In genomic region chr1:30895942-30896660, GRCh38 we compare ENCODE assay signal across 18 cellular contexts. TPM values are rescaled to one million over a fixed set of nuclear protein-coding genes. Genes with fewer than 3 reads are reported as not detected.
DNase-seq lines count a peak whose midpoint lies in the region; FAIRE-seq and TF ChIP-seq lines count a peak whose summit lies in the region.
"Had no signal": no experiment of that assay in that cellular context is flagged by ENCODE, and none has a peak within 500 bp of the region (broad histone marks: within the 10 kb centered on the region; RNA-seq: fewer than 3 reads in every experiment).

No MANE protein-coding gene starts in this region.

- DNase-seq in COLO829 (ENCODE audit: low spot score) (peak; percentile 49), NT2/D1 (ENCODE audit: low read depth, low spot score) (no peak), H1 (ENCODE audit: low read depth in 1 of 2, low spot score in 2 of 2) (no peak), neural progenitor cell (ENCODE audit: low spot score) (no peak), glomerular visceral epithelial cell (ENCODE audit: extremely low spot score) (no peak), D721Med (ENCODE audit: insufficient read length, low spot score) (no peak), GM19239 (ENCODE audit: insufficient read length, low spot score) (no peak), HFFc6 (no peak)
- DNase-seq: activated CD4-positive, alpha-beta T cell treated with anti-CD3 and anti-CD28 coated beads, Interleukin-2, amount 50 U/mL, for 1 hour; activated naive CD4-positive, alpha-beta T cell treated with anti-CD3 and anti-CD28 coated beads, Interleukin-2, amount 10 ng/mL, durations not matched to agents 7 days and 5 days; activated T-cell treated with anti-CD3 and anti-CD28 coated beads for 4 hours; COR-L47; effector CD4-positive, alpha-beta T cell; EL; naive B cell; NCI-H1092 treated with DMSO at 0.1 percent for 48 hours had no signal

- peak overlapping the region; percentile 20; the same call in 1 of the 2 replicates for H2AFZ ChIP-seq in H1 (ENCODE audit: low read length)
- H2AFZ ChIP-seq in neural progenitor cell (replicated peaks) = no peak overlapping the region

- no peaks in the 10 kb centered on the region for H3K9me3 ChIP-seq in NT2/D1 (ENCODE audit: insufficient read depth, low read length)
- no peaks in the 10 kb centered on the region for H3K9me3 ChIP-seq in H1 (ENCODE audit: insufficient read depth in 2 of 2, low read depth in 1 of 2, low read length in 1 of 2)
- no peaks in the 10 kb centered on the region for H3K9me3 ChIP-seq in neural progenitor cell (ENCODE audit: low read depth)
- H3K9me3 ChIP-seq: breast epithelium had no signal

- TF ChIP-seq CTCF in H1 (IDR thresholded peaks at IDR 0.05; ENCODE audit: control extremely low read depth in 1 of 3, insufficient read depth in 1 of 3, low read depth in 1 of 3, low read length in 3 of 3) = no peak
- no peak for TF ChIP-seq CTCF in neural progenitor cell (IDR thresholded peaks at IDR 0.05)
- no peak for TF ChIP-seq CTCF in D721Med (IDR thresholded peaks at IDR 0.05; ENCODE audit: insufficient read depth, missing control alignments)
- TF ChIP-seq CTCF in HFFc6 (IDR thresholded peaks at IDR 0.05) = no peak

- H3K4me1 Mint-ChIP-seq in neural progenitor cell (peaks cover 63% of the 10 kb centered on the region), HFFc6 (ENCODE audit: low read depth) (peaks cover 6% of the 10 kb centered on the region)
- H3K4me1 Mint-ChIP-seq: activated naive CD4-positive, alpha-beta T cell treated with anti-CD3 and anti-CD28 coated beads, Interleukin-2, amount 10 ng/mL, durations not matched to agents 7 days and 5 days had no signal

- H3K27ac Mint-ChIP-seq in neural progenitor cell (peak overlapping the region; percentile 47), HFFc6 (no peak overlapping the region)
- H3K27ac Mint-ChIP-seq: activated naive CD4-positive, alpha-beta T cell treated with anti-CD3 and anti-CD28 coated beads, Interleukin-2, amount 10 ng/mL, durations not matched to agents 7 days and 5 days; stimulated activated naive CD8-positive, alpha-beta T cell treated with anti-CD3 and anti-CD28 coated beads, Interleukin-15, Interleukin-2, amounts not matched to agents 100 ng/mL and 50 ng/mL, for 24 hours had no signal

- H3K36me3 ChIP-seq in NT2/D1 (ENCODE audit: insufficient read depth, insufficient read length, low read length) (no peaks in the 10 kb centered on the region), H1 (ENCODE audit: control insufficient read depth in 2 of 4, insufficient read depth in 4 of 4, low read length in 3 of 4) (no peaks in the 10 kb centered on the region), neural progenitor cell (no peaks in the 10 kb centered on the region)
- H3K36me3 ChIP-seq: breast epithelium had no signal

- no peak for TF ChIP-seq RAD21 in H1 (IDR thresholded peaks at IDR 0.05 in 1 of 2, conservative IDR thresholded peaks at IDR 0.05 in 1 of 2; ENCODE audit: low read depth in 2 of 2, low read length in 2 of 2)

- no peaks in the 10 kb centered on the region for H3K9me3 Mint-ChIP-seq in neural progenitor cell
- H3K9me3 Mint-ChIP-seq in HFFc6 = no peaks in the 10 kb centered on the region
- H3K9me3 Mint-ChIP-seq: activated naive CD4-positive, alpha-beta T cell treated with anti-CD3 and anti-CD28 coated beads, Interleukin-2, amount 10 ng/mL, durations not matched to agents 7 days and 5 days; naive B cell; stimulated activated naive CD8-positive, alpha-beta T cell treated with anti-CD3 and anti-CD28 coated beads, Interleukin-15, Interleukin-2, amounts not matched to agents 100 ng/mL and 50 ng/mL, for 24 hours had no signal

- H3K4me3 ChIP-seq in NT2/D1 (ENCODE audit: insufficient read length, low read depth) (no peak overlapping the region), H1 (ENCODE audit: extremely low read depth in 1 of 4, insufficient read depth in 2 of 4, low read depth in 3 of 4, low read length in 4 of 4) (no peak overlapping the region), neural progenitor cell (no peak overlapping the region)
- H3K4me3 ChIP-seq: breast epithelium had no signal

- H3K14ac ChIP-seq in H1 (ENCODE audit: insufficient read length) = no peak overlapping the region

- TF ChIP-seq POLR2A in H1 (IDR thresholded peaks at IDR 0.05; ENCODE audit: control extremely low read depth in 1 of 2, low read depth in 2 of 2, low read length in 2 of 2) = no peak

- peak overlapping the region; percentile 36 for H2BK15ac ChIP-seq in H1 (ENCODE audit: low read length)

- H2BK120ac ChIP-seq in H1 (replicated peaks; ENCODE audit: low read depth, low read length) = no peak overlapping the region

- peaks cover 32% of the 10 kb centered on the region for H3F3A ChIP-seq in neural progenitor cell (ENCODE audit: low read depth)

- no peak for TF ChIP-seq EP300 in H1 (IDR thresholded peaks at IDR 0.05; ENCODE audit: borderline replicate concordance in 1 of 2, low read depth in 2 of 2, low read length in 2 of 2)

- H2BK20ac ChIP-seq in H1 (ENCODE audit: low read length) = no peak overlapping the region

- H3K56ac ChIP-seq in H1 (replicated peaks; ENCODE audit: insufficient read length, low read depth, low read length) = no peak overlapping the region

- peak overlapping the region; percentile 48; the same call in 1 of the 2 replicates for H2BK5ac ChIP-seq in H1 (ENCODE audit: low read depth, low read length)

- H4K5ac ChIP-seq in H1 (ENCODE audit: insufficient read length, low read depth, low read length) = no peak overlapping the region

- peak overlapping the region; percentile 39 for H3K9ac ChIP-seq in NT2/D1 (ENCODE audit: insufficient read length, low read depth)
- H3K9ac ChIP-seq in H1 (replicated peaks in 1 of 4; ENCODE audit: extremely low read depth in 1 of 4, low read depth in 3 of 4, low read length in 3 of 4) = no peak overlapping the region; a peak in 1 of 7 replicates
- H3K9ac ChIP-seq in neural progenitor cell = no peak overlapping the region

- peak overlapping the region in 1 of 2 experiments; percentile 29; a peak in 1 of 4 replicates for H3K4me2 ChIP-seq in H1 (ENCODE audit: insufficient read depth in 1 of 2, low read depth in 2 of 2, low read length in 2 of 2)
- H3K4me2 ChIP-seq in neural progenitor cell = peak overlapping the region; percentile 56

- H3K79me2 ChIP-seq in H1 (ENCODE audit: control insufficient read depth in 1 of 2, insufficient read depth in 2 of 2, low read length in 2 of 2) (peaks cover 0 to 3% of the 10 kb centered on the region in 2 experiments; a peak in 1 of 4 replicates), neural progenitor cell (ENCODE audit: low read depth) (peaks cover 31% of the 10 kb centered on the region)

- peaks cover 6% of the 10 kb centered on the region for H3K79me1 ChIP-seq in H1 (ENCODE audit: low read depth, low read length)

- no peak overlapping the region for H3K4ac ChIP-seq in H1 (replicated peaks; ENCODE audit: insufficient read length, low read depth, low read length)

- H3K4me3 Mint-ChIP-seq in neural progenitor cell (no peak overlapping the region), HFFc6 (no peak overlapping the region)
- H3K4me3 Mint-ChIP-seq: activated naive CD4-positive, alpha-beta T cell treated with anti-CD3 and anti-CD28 coated beads, Interleukin-2, amount 10 ng/mL, durations not matched to agents 7 days and 5 days; naive B cell; stimulated activated naive CD8-positive, alpha-beta T cell treated with anti-CD3 and anti-CD28 coated beads, Interleukin-15, Interleukin-2, amounts not matched to agents 100 ng/mL and 50 ng/mL, for 24 hours had no signal

- H2BK12ac ChIP-seq in H1 (ENCODE audit: low read depth, low read length) = no peak overlapping the region

- WGBS in H1 (ENCODE audit: extremely low coverage in 1 of 2, insufficient coverage in 1 of 2, insufficient read length in 1 of 2, insufficient replicate concordance in 2 of 2, low coverage in 1 of 2, low lambda C conversion rate in 2 of 2, missing lambda C conversion rate in 1 of 2), 2 experiments = 73% methylated on average over 5 of the region's 6 CpGs; no CpG with 5 or more reads in 1 of the 2 experiments

- H3K18ac ChIP-seq in H1 (ENCODE audit: extremely low read depth, low read length) = peak overlapping the region; percentile 66; the same call in 1 of the 2 replicates

- no peak overlapping the region for H3K23ac ChIP-seq in H1 (ENCODE audit: insufficient read length)

- POLR2A ChIA-PET in H1 (lab: Charles Lee; ENCODE audit: partially characterized antibody) = interaction anchor here (0.9 to 2.8 kb wide), 4 partner anchors 8 to 94 kb away, joined by 3 to 8 read pairs (median 4); no protein-coding TSS in a partner anchor

- no peaks in the 10 kb centered on the region for H3K36me3 Mint-ChIP-seq in neural progenitor cell
- H3K36me3 Mint-ChIP-seq in HFFc6 (ENCODE audit: low read depth) = no peaks in the 10 kb centered on the region
- H3K36me3 Mint-ChIP-seq: activated naive CD4-positive, alpha-beta T cell treated with anti-CD3 and anti-CD28 coated beads, Interleukin-2, amount 10 ng/mL, durations not matched to agents 7 days and 5 days; naive B cell had no signal

- H4K91ac ChIP-seq in H1 (replicated peaks; ENCODE audit: insufficient read length, low read length) = peak overlapping the region; percentile 8

- H2AK5ac ChIP-seq in H1 (ENCODE audit: low read depth, low read length) = peak overlapping the region; percentile 94

- H3K23me2 ChIP-seq in H1 (ENCODE audit: low read depth, low read length) = peaks cover 7% of the 10 kb centered on the region; the same call in 1 of the 2 replicates

- H3K4me1 ChIP-seq in NT2/D1 (ENCODE audit: insufficient read depth, insufficient read length) (peaks cover 44% of the 10 kb centered on the region), H1 (replicated peaks in 1 of 4; ENCODE audit: control insufficient read depth in 3 of 4, insufficient read depth in 4 of 4, low read length in 3 of 4) (peaks cover 0 to 18% (median 8%) of the 10 kb centered on the region in 4 experiments; a peak in 5 of 7 replicates), neural progenitor cell (peaks cover 29% of the 10 kb centered on the region)

- no peak for FAIRE-seq in H1 (lab: Jason Lieb, UNC)
- FAIRE-seq in D721Med (lab: Jason Lieb, UNC) = no peak
- no peak for FAIRE-seq in GM19239 (lab: Jason Lieb, UNC)

- H3K27ac ChIP-seq in H1 (ENCODE audit: low read depth, low read length) = no peak overlapping the region
- H3K27ac ChIP-seq in neural progenitor cell = no peak overlapping the region

- peaks cover 6% of the 10 kb centered on the region for H3K27me3 Mint-ChIP-seq in neural progenitor cell (ENCODE audit: insufficient read depth, low read depth)
- peaks cover 3% of the 10 kb centered on the region for H3K27me3 Mint-ChIP-seq in HFFc6 (ENCODE audit: insufficient read depth)

- CTCF ChIA-PET in H1 (lab: Charles Lee; ENCODE audit: partially characterized antibody) = interaction anchor here (0.8 to 13.1 kb wide), 11 partner anchors 9 to 172 kb away, joined by 3 to 164 read pairs (median 5); partner anchors contain the start of gene MATN1

- peaks cover 0 to 18% of the 10 kb centered on the region in 2 experiments for H4K20me1 ChIP-seq in H1 (replicated peaks in 1 of 2; ENCODE audit: control insufficient read depth in 1 of 2, insufficient read depth in 2 of 2, low read length in 2 of 2)
- H4K20me1 ChIP-seq in neural progenitor cell (ENCODE audit: low read depth) = peaks cover 45% of the 10 kb centered on the region

- no peaks in the 10 kb centered on the region for H3K27me3 ChIP-seq in NT2/D1 (ENCODE audit: insufficient read depth, insufficient read length)
- H3K27me3 ChIP-seq in H1 (replicated peaks in 1 of 4; ENCODE audit: control insufficient read depth in 3 of 4, extremely low read depth in 1 of 4, insufficient read depth in 3 of 4, low read length in 3 of 4) = peaks cover 0 to 3% (median 0%) of the 10 kb centered on the region in 4 experiments; a peak in 1 of 7 replicates
- H3K27me3 ChIP-seq in neural progenitor cell = no peaks in the 10 kb centered on the region
- H3K27me3 ChIP-seq: breast epithelium had no signal

- no peak overlapping the region for H4K8ac ChIP-seq in H1 (ENCODE audit: extremely low read depth, insufficient read depth, low read length)

RNA-seq across cellular contexts. Expression of gene SDC3, which starts 12.5 kb away (rescaled TPM):
- total RNA-seq in H1 (2021; fragmentation: NEBNext Ultra II Directional; extraction: Animal tissue kit (Norgen Biotek cat#: 25700)) = 26.8 and 27.0 TPM in 2 replicates
- 7.0 and 12.7 TPM in 2 replicates for polyA plus RNA-seq in H1 (2011; rRNA removed)
- polyA plus RNA-seq in H1 (2011; cell fraction: cytosol; rRNA removed) = 8.1 TPM
- 18.5 TPM for polyA plus RNA-seq in H1 (2011; cell fraction: nucleus; rRNA removed)
- polyA plus RNA-seq in H1 (2012, experiment 1 of 2) = 17.6 to 28.5 TPM (median 21.8 TPM) in 4 replicates
- polyA plus RNA-seq in H1 (2012, experiment 2 of 2) = 15.0 TPM
- 32.4 TPM for polyA plus RNA-seq in H1 (2013, experiment 1 of 2)
- 33.1 TPM for polyA plus RNA-seq in H1 (2013, experiment 2 of 2)
- polyA minus RNA-seq in H1 (2011; rRNA and poly(A)+ RNA removed) = 8.2 and 9.3 TPM in 2 replicates
- polyA minus RNA-seq in H1 (2011; cell fraction: cytosol; rRNA and poly(A)+ RNA removed) = 15.2 TPM
- 12.0 TPM for polyA minus RNA-seq in H1 (2011; cell fraction: nucleus; rRNA and poly(A)+ RNA removed)
- 23.0 and 45.1 TPM in 2 replicates for total RNA-seq in neural progenitor cell (ENCODE audit: low replicate concordance)
- total RNA-seq in HFFc6 (2021; fragmentation: NEBNext Ultra II Directional; extraction: Animal tissue kit (Norgen Biotek cat#: 25700)) = 10 to 100 TPM; 50.9 to 60.5 (median 56.7) TPM
